ENCODE assay signal across 11 cellular contexts in the genomic region with DNA sequence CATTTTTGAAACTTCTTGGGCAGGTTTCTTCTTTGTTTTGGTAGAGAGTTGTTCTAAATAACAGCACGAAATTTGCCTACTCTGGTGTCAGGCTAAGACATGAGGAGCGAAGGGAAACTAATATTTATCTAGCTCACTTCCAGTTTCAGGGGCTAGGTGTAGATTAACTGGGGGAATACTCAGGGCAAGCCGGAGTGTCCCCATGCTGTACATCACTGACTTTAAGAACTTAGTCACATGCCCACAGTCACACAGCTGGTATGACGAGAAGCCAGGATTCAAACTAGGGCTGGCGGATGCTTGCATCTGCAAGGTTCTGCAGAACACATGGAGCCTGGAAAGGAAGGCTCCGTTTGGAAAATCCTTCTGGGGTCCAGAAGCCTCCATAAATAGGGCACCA.
DNase-seq lines count a peak whose midpoint lies in the region; ATAC-seq and TF ChIP-seq lines count a peak whose summit lies in the region.
"Had no signal": no experiment of that assay in that cellular context is flagged by ENCODE, and none has a peak within 500 bp of the region (broad histone marks: within the 10 kb centered on the region; RNA-seq: fewer than 3 reads in every experiment).

No MANE protein-coding gene starts in this region.

- H3K4me3 ChIP-seq in breast epithelium = no peak overlapping the region

- intact Hi-C loops in breast epithelium (cut with DNase I; ENCODE audit: low total_unique reads) = no loop called here

- no peak overlapping the region for H3K27ac ChIP-seq in breast epithelium

- no peaks in the 10 kb centered on the region for H3K4me1 ChIP-seq in breast epithelium

- H3K36me3 ChIP-seq in breast epithelium = no peaks in the 10 kb centered on the region

- H3K9me3 ChIP-seq in breast epithelium = no peaks in the 10 kb centered on the region

- TF ChIP-seq POLR2A in breast epithelium (IDR thresholded peaks at IDR 0.05) = no peak

- CTCF ChIA-PET in GM10248 (lab: Yijun Ruan, JAX) = interaction anchor here (0.8 to 5.5 kb wide), 9 partner anchors 10 to 578 kb away, joined by 3 to 60 read pairs (median 5); no protein-coding TSS in a partner anchor
- CTCF ChIA-PET in HEK293T (lab: Yijun Ruan, JAX) = interaction anchor here (0.8 to 1.0 kb wide), 2 partner anchors 49 to 95 kb away, joined by 4 read pairs; no protein-coding TSS in a partner anchor

- ATAC-seq in GM19324 (IDR thresholded peaks at IDR 0.05; ENCODE audit: low FRiP score, unreplicated experiment) (peak; percentile 87), HG02678 (IDR thresholded peaks at IDR 0.05; ENCODE audit: unreplicated experiment) (peak; percentile 94), HG03457 (IDR thresholded peaks at IDR 0.05; ENCODE audit: unreplicated experiment) (peak; percentile 85)
- ATAC-seq: activated T-cell treated with anti-CD3 and anti-CD28 coated beads, Interleukin-2, amount 50 U/mL, for 4 hours had no signal

- no peaks in the 10 kb centered on the region for H3K27me3 ChIP-seq in breast epithelium

- POLR2A ChIA-PET in GM10248 (lab: Yijun Ruan, JAX) (no interaction called here), HEK293T (lab: Yijun Ruan, JAX) (no interaction called here)

- DNase-seq in GM10248 (ENCODE audit: extremely low spot score) (peak; percentile 70), breast epithelium (ENCODE audit: low spot score in 2 of 2) (no peak), HEK293T (ENCODE audit: extremely low spot score) (no peak), NCI-H1436 (lab: John Stamatoyannopoulos, UW) (no peak), NCI-H146 treated with DMSO at 0.1 percent for 48 hours (lab: John Stamatoyannopoulos, UW; ENCODE audit: unreplicated experiment) (no peak)
- DNase-seq: ACHN; activated T-cell treated with anti-CD3 and anti-CD28 coated beads, Interleukin-2, amount 50 U/mL, for 4 hours; NCI-H1417 treated with DMSO at 0.1 percent for 48 hours had no signal

- TF ChIP-seq CTCF in GM10248 (IDR thresholded peaks at IDR 0.05; ENCODE audit: control extremely low read depth, extremely low read depth, low read depth, missing control alignments) (no peak), breast epithelium (IDR thresholded peaks at IDR 0.05) (no peak)

TF ChIP-seq in HEK293T, 16 proteins besides CTCF, POLR2A, EP300 and RAD21:
- TF ChIP-seq ARNT (IDR thresholded peaks at IDR 0.05) (no peak), FOXA1 (IDR thresholded peaks at IDR 0.05) (no peak), BHLHE40 (IDR thresholded peaks at IDR 0.05; ENCODE audit: borderline replicate concordance) (no peak), FOXK2 (IDR thresholded peaks at IDR 0.05) (no peak), SUZ12 (IDR thresholded peaks at IDR 0.05) (no peak), ELF4 (IDR thresholded peaks at IDR 0.05) (no peak), TARDBP (IDR thresholded peaks at IDR 0.05) (no peak)
